In the genomic region with DNA sequence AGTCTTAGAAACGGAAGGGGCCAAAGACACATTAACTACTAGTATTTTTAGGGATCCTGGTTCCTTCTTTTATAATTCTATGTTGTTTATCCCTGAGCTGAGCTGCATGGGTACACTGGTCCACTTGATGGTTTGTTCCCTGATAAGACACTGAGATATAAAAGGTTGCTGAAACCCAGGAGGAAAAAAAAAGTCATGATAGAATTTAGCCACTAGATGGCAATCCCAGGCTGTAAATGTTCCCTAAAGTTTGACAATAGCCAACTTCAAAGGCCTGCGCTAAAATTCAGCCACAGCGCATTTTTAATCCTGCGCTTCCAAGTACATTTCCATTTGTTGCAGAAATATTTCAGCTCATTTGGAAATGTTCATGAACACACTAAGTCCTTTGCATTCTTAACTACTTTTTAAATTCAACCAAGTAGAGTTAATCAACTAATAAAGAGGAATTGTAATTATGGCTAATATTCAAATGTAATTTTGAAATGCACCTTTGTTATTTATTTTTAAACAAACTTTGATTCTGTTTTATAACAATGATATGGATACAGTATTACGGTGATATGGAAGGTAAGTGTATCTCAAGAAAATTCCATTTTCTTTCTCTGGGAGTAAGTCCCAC, we compare ENCODE assay signal across 9 cellular contexts.
DNase-seq lines count a peak whose midpoint lies in the region; ATAC-seq, FAIRE-seq and TF ChIP-seq lines count a peak whose summit lies in the region.
"Had no signal": no experiment of that assay in that cellular context is flagged by ENCODE, and none has a peak within 500 bp of the region (broad histone marks: within the 10 kb centered on the region; RNA-seq: fewer than 3 reads in every experiment).

No MANE protein-coding gene starts in this region.

- intact Hi-C loops in OCI-LY7 (cut with micrococcal nuclease; ENCODE audit: unreplicated experiment), result loop anchor here (2.0 to 10.0 kb wide), 4 partner anchors 180 to 712 kb away; no protein-coding TSS in a partner anchor
- intact Hi-C loops in endothelial cell of umbilical vein (cut with micrococcal nuclease), result loop anchor here (1.0 to 5.0 kb wide), 6 partner anchors 18 to 1196 kb away; no protein-coding TSS in a partner anchor
- intact Hi-C loops in mucosa of descending colon (cut with DNase I, micrococcal nuclease), result no loop called here

- no peaks in the 10 kb centered on the region for H3K9me3 ChIP-seq in OCI-LY7 (ENCODE audit: low read length)
- no peaks in the 10 kb centered on the region for H3K9me3 ChIP-seq in endothelial cell of umbilical vein (replicated peaks; ENCODE audit: control insufficient read depth, insufficient read depth, low read length)
- no peaks in the 10 kb centered on the region for H3K9me3 ChIP-seq in mucosa of descending colon
- H3K9me3 ChIP-seq: BLaER1 had no signal

- POLR2A ChIA-PET in OCI-LY7 (lab: Charles Lee) (interaction anchor here (0.7 kb wide), 1 partner anchor 360 kb away, joined by 3 read pairs; no protein-coding TSS in a partner anchor), endothelial cell of umbilical vein (lab: Charles Lee) (no interaction called here)

- H3K9ac ChIP-seq in endothelial cell of umbilical vein (replicated peaks; ENCODE audit: extremely low read depth, insufficient read depth, low read length), result no peak overlapping the region
- H3K9ac ChIP-seq: BLaER1 had no signal

- FAIRE-seq in endothelial cell of umbilical vein (lab: Jason Lieb, UNC), result peak; percentile 84

- DNase-seq in DMS79 treated with DMSO at 0.1 percent for 48 hours (lab: John Stamatoyannopoulos, UW) (peak; percentile 28), DMS79 (lab: John Stamatoyannopoulos, UW) (no peak), OCI-LY7 (ENCODE audit: low spot score) (peak; percentile 66), endothelial cell of umbilical vein (ENCODE audit: low read depth, low spot score) (peak; percentile 76), mucosa of descending colon (peak in 1 of 3 donors; percentile 15)
- no peak for DNase-seq in stimulated activated naive CD4-positive, alpha-beta T cell (lab: John Stamatoyannopoulos, UW)

- H3K9me1 ChIP-seq in endothelial cell of umbilical vein (replicated peaks; ENCODE audit: control insufficient read depth, extremely low read depth, insufficient read depth, low read length), result no peaks in the 10 kb centered on the region

- no peak for TF ChIP-seq POLR2A in endothelial cell of umbilical vein (IDR thresholded peaks at IDR 0.05; ENCODE audit: low read depth, low read length)

- TF ChIP-seq CTCF in OCI-LY7 (conservative IDR thresholded peaks at IDR 0.05; ENCODE audit: low read length) (peak; percentile 92), endothelial cell of umbilical vein (IDR thresholded peaks at IDR 0.05; ENCODE audit: extremely low read depth in 1 of 2, insufficient read depth in 1 of 2, low read depth in 1 of 2, low read length in 2 of 2) (peak; percentile 56 to 58), mucosa of descending colon (IDR thresholded peaks at IDR 0.05) (no peak)

- no peaks in the 10 kb centered on the region for H3K79me2 ChIP-seq in OCI-LY7 (ENCODE audit: insufficient read depth, low read depth, low read length)
- H3K79me2 ChIP-seq in endothelial cell of umbilical vein (ENCODE audit: control insufficient read depth, insufficient read depth, low read length), result no peaks in the 10 kb centered on the region

- H3K4me1 ChIP-seq in OCI-LY7 (ENCODE audit: insufficient read depth, low read length, poor library complexity, severe bottlenecking) (peaks cover 5% of the 10 kb centered on the region), endothelial cell of umbilical vein (ENCODE audit: control insufficient read depth, extremely low read depth, insufficient read depth, low read length) (no peaks in the 10 kb centered on the region), mucosa of descending colon (ENCODE audit: low read depth) (no peaks in the 10 kb centered on the region)

- H3K4me2 ChIP-seq in OCI-LY7 (ENCODE audit: low read length), result no peak overlapping the region
- no peak overlapping the region for H3K4me2 ChIP-seq in endothelial cell of umbilical vein (ENCODE audit: insufficient read depth, low read length)
- H3K4me2 ChIP-seq: BLaER1 had no signal

- no peaks in the 10 kb centered on the region for H3K9me2 ChIP-seq in OCI-LY7 (ENCODE audit: insufficient read depth, low read length)

- H3K27me3 ChIP-seq in endothelial cell of umbilical vein (ENCODE audit: control insufficient read depth in 2 of 2, insufficient read depth in 2 of 2, low read length in 2 of 2), result peaks cover 0 to 5% of the 10 kb centered on the region in 2 experiments
- H3K27me3 ChIP-seq: BLaER1 had no signal

- dilution Hi-C loops in endothelial cell of umbilical vein (cut with MboI; ENCODE audit: extremely low pct_ligation_motif_present, low sequenced_read_pairs), result no loop called here

- H3K27ac ChIP-seq in OCI-LY7 (ENCODE audit: low read depth, low read length, poor library complexity, severe bottlenecking), result no peak overlapping the region
- H3K27ac ChIP-seq in endothelial cell of umbilical vein (ENCODE audit: insufficient read depth, low read depth, low read length), result no peak overlapping the region
- H3K27ac ChIP-seq: BLaER1 had no signal

- H4K20me1 ChIP-seq in OCI-LY7 (ENCODE audit: insufficient read depth, low read length) (no peaks in the 10 kb centered on the region), endothelial cell of umbilical vein (replicated peaks; ENCODE audit: control insufficient read depth, extremely low read depth, insufficient read depth, low read length) (no peaks in the 10 kb centered on the region)
- H4K20me1 ChIP-seq: BLaER1 had no signal

- no peaks in the 10 kb centered on the region for H3K36me3 ChIP-seq in OCI-LY7 (ENCODE audit: insufficient read depth, low read length)
- no peaks in the 10 kb centered on the region for H3K36me3 ChIP-seq in endothelial cell of umbilical vein (ENCODE audit: control insufficient read depth in 2 of 2, extremely low read depth in 1 of 2, insufficient read depth in 2 of 2, low read length in 2 of 2)
- no peaks in the 10 kb centered on the region for H3K36me3 ChIP-seq in mucosa of descending colon (ENCODE audit: low read depth)
- H3K36me3 ChIP-seq: BLaER1 had no signal

- H3K4me3 ChIP-seq in OCI-LY7 (ENCODE audit: low read depth, low read length, poor library complexity, severe bottlenecking) (no peak overlapping the region), endothelial cell of umbilical vein (replicated peaks in 1 of 3; ENCODE audit: insufficient read depth in 1 of 3, low read depth in 1 of 3, low read length in 3 of 3) (no peak overlapping the region), mucosa of descending colon (no peak overlapping the region)
- H3K4me3 ChIP-seq: BLaER1 had no signal

- CTCF ChIA-PET in OCI-LY7 (lab: Charles Lee; ENCODE audit: unreplicated experiment) (no interaction called here), endothelial cell of umbilical vein (lab: Charles Lee) (interaction anchor here (0.7 to 2.3 kb wide), 20 partner anchors 13 to 1195 kb away, joined by 3 to 23 read pairs (median 6); partner anchors contain the start of gene C3orf49)

- H2AFZ ChIP-seq in OCI-LY7 (ENCODE audit: low read length) (no peak overlapping the region), endothelial cell of umbilical vein (ENCODE audit: low read depth, low read length) (no peak overlapping the region)

- BruUV-seq in OCI-LY7 (replicated peaks; lab: Mats Ljungman, UMichigan) (no TSS peak), endothelial cell of umbilical vein (replicated peaks; lab: Mats Ljungman, UMichigan) (no TSS peak)

- ATAC-seq in HG03039 (IDR thresholded peaks at IDR 0.05; ENCODE audit: unreplicated experiment) (peak; percentile 54), mucosa of descending colon (peak; percentile 44), HG02759 (IDR thresholded peaks at IDR 0.05; ENCODE audit: unreplicated experiment) (no peak)

TF ChIP-seq in endothelial cell of umbilical vein, 7 proteins besides CTCF, POLR2A, EP300 and RAD21:
- peak; percentile 28 for TF ChIP-seq GATA2 (IDR thresholded peaks at IDR 0.05; ENCODE audit: insufficient read depth, insufficient read length, low read depth, low read length)
- TF ChIP-seq, protein P1, sequence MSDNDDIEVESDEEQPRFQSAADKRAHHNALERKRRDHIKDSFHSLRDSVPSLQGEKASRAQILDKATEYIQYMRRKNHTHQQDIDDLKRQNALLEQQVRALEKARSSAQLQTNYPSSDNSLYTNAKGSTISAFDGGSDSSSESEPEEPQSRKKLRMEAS (IDR thresholded peaks at IDR 0.05; ENCODE audit: insufficient read depth, insufficient read length), result no peak

Comparison
In these comparisons a context has a peak if more than half of its experiments do, and no peak if none do; other contexts are left out.
1. DNase-seq: peak in DMS79 treated with DMSO at 0.1 percent for 48 hours (single experiment), OCI-LY7 (single experiment) and endothelial cell of umbilical vein (single experiment); none in DMS79 (single experiment) and stimulated activated naive CD4-positive, alpha-beta T cell (0 of 6).
2. intact Hi-C loops: an anchor here in OCI-LY7 (2.0 to 10.0 kb wide) and endothelial cell of umbilical vein (1.0 to 5.0 kb wide); none called in mucosa of descending colon.